8 cellular contexts compared by ENCODE assay signal in the genomic region with DNA sequence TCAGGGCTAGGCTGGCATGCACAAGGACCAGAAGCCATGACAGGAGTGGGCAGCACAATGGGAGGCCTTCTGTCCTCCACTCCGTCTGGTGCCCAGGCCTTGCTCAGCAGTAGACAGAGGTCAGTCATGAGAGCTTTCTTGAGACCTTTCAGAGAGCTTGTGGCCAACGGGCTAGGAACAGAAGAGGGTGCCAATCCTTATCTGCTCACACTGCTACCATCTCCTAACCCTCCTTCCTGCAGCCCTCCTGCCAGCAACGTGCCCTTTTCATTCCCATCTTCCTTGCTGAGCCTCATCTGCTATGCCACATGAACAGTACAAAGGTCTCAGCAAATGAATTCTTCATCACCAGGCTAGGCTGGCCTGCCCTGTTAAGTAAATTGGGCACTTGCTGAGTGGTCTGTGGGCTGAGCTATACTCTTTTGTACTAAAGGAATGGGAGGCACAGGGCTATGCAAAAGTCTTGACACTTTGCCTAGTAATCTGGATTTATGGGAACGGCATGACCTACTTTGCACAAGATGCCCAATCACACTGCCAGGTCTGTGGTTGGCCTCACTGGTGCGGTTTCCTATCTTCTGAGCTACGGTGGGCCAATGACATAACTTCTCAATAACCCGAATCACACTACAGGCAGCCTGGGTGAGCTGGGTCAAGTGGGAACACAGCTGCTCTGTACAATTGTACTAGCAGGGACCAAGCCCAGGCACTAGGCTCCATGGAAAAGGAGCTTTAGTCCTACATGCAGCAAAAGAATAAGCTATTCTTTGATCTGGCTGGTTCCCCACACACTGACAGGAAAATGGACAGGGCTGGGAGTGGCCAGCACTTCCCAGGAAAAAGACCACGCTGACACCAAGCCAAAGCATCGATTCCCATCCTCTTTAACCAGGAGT. TPM values are rescaled to one million over a fixed set of nuclear protein-coding genes. Genes with fewer than 3 reads are reported as not detected.
A peak's percentile ranks its signal among the peaks of the same experiment; 100 is the strongest.
DNase-seq lines count a peak whose midpoint lies in the region; ATAC-seq, FAIRE-seq and TF ChIP-seq lines count a peak whose summit lies in the region.

No MANE protein-coding gene starts in this region.

- H3K4me1 ChIP-seq in CD8-positive, alpha-beta memory T cell (ENCODE audit: insufficient read depth, low read length): peaks cover 64% of the 10 kb centered on the region
- H3K4me1 ChIP-seq in SJSA1 (replicated peaks) (peaks cover 36% of the 10 kb centered on the region), neuronal stem cell (ENCODE audit: control insufficient read depth in 2 of 2, insufficient read depth in 1 of 2, low read depth in 1 of 2, low read length in 2 of 2) (peaks cover 4 to 19% of the 10 kb centered on the region in 2 donors), SK-N-SH (ENCODE audit: control insufficient read depth in 1 of 2, insufficient read depth in 2 of 2, low read depth in 1 of 2, low read length in 1 of 2) (peaks cover 22 to 28% of the 10 kb centered on the region in 2 experiments; a peak in 3 of 4 replicates)

- no peaks in the 10 kb centered on the region for H3K36me3 ChIP-seq in CD8-positive, alpha-beta memory T cell (ENCODE audit: insufficient read depth, low read length)
- no peaks in the 10 kb centered on the region for H3K36me3 ChIP-seq in SJSA1
- no peaks in the 10 kb centered on the region for H3K36me3 ChIP-seq in neuronal stem cell (replicated peaks in 1 of 2; ENCODE audit: control insufficient read depth in 2 of 2, insufficient read depth in 2 of 2, low read length in 2 of 2)
- H3K36me3 ChIP-seq in SK-N-SH (replicated peaks in 1 of 2; ENCODE audit: control insufficient read depth in 1 of 2, insufficient read depth in 2 of 2, low read length in 1 of 2): no peaks in the 10 kb centered on the region

- no peaks in the 10 kb centered on the region for H4K20me1 ChIP-seq in SK-N-SH (ENCODE audit: insufficient read depth)

- no peaks in the 10 kb centered on the region for H3K9me3 Mint-ChIP-seq in CD8-positive, alpha-beta memory T cell
- no peaks in the 10 kb centered on the region for H3K9me3 Mint-ChIP-seq in effector memory CD8-positive, alpha-beta T cell

- POLR2A ChIA-PET in CD8-positive, alpha-beta memory T cell (lab: Charles Lee): interaction anchor here (1.1 to 2.8 kb wide), 2 partner anchors 47 to 50 kb away, joined by 3 to 16 read pairs; a partner anchor contains a TSS
- POLR2A ChIA-PET in SK-N-SH (lab: Yijun Ruan, JAX): interaction anchor here (1.5 kb wide), 1 partner anchor 59 kb away, joined by 4 read pairs; no protein-coding TSS in a partner anchor

- peaks cover 72% of the 10 kb centered on the region for H3K79me2 ChIP-seq in SK-N-SH (ENCODE audit: insufficient read depth)

- no peak overlapping the region for H4K8ac ChIP-seq in neuronal stem cell (ENCODE audit: low read depth, low read length)

- peaks cover 76 to 88% (median 87%) of the 10 kb centered on the region in 3 donors for H3K4me1 Mint-ChIP-seq in CD8-positive, alpha-beta memory T cell
- H3K4me1 Mint-ChIP-seq in effector memory CD8-positive, alpha-beta T cell (ENCODE audit: low read depth in 2 of 2): peaks cover 60 to 71% of the 10 kb centered on the region in 2 donors

- peaks cover 0 to 7% (median 0%) of the 10 kb centered on the region in 3 donors for H3K36me3 Mint-ChIP-seq in CD8-positive, alpha-beta memory T cell
- peaks cover 49% of the 10 kb centered on the region for H3K36me3 Mint-ChIP-seq in effector memory CD8-positive, alpha-beta T cell (ENCODE audit: insufficient read depth)

- H3K4me3 ChIP-seq in CD8-positive, alpha-beta memory T cell (ENCODE audit: low read length): no peak overlapping the region
- H3K4me3 ChIP-seq in SJSA1: no peak overlapping the region
- H3K4me3 ChIP-seq in neuronal stem cell (ENCODE audit: low read length in 2 of 2): no peak overlapping the region
- no peak overlapping the region for H3K4me3 ChIP-seq in SK-N-SH (ENCODE audit: low read depth in 2 of 2, low read length in 1 of 2)

- no peak overlapping the region for H4K91ac ChIP-seq in neuronal stem cell (ENCODE audit: low read depth, low read length, poor library complexity)

- ATAC-seq in effector memory CD8-positive, alpha-beta T cell (replicated peaks): peak; percentile 81
- ATAC-seq in HG02870 (IDR thresholded peaks at IDR 0.05; ENCODE audit: unreplicated experiment): no peak

- H3K9me2 ChIP-seq in SK-N-SH: no peaks in the 10 kb centered on the region

- CTCF ChIA-PET in CD8-positive, alpha-beta memory T cell (lab: Charles Lee): interaction anchor here (1.1 to 3.7 kb wide), 6 partner anchors 10 to 62 kb away, joined by 3 to 14 read pairs (median 5); a partner anchor contains a TSS
- CTCF ChIA-PET in SK-N-SH (lab: Yijun Ruan, JAX): no interaction called here

- TF ChIP-seq CTCF in SK-N-SH (IDR thresholded peaks at IDR 0.05): no peak

- FAIRE-seq in GM12892 (lab: Jason Lieb, UNC): no peak

- peak overlapping the region; percentile 4 for H2BK5ac ChIP-seq in neuronal stem cell (ENCODE audit: low read length)

- H3F3A ChIP-seq in SK-N-SH (replicated peaks; ENCODE audit: insufficient read depth): peaks cover 18% of the 10 kb centered on the region

- H2AFZ ChIP-seq in neuronal stem cell (ENCODE audit: low read length): no peak overlapping the region
- no peak overlapping the region for H2AFZ ChIP-seq in SK-N-SH (ENCODE audit: low read depth)

- DNase-seq in CD8-positive, alpha-beta memory T cell: peak in 4 of 5 donors; percentile 20 to 63 (median 50)
- no peak for DNase-seq in SJSA1 (ENCODE audit: low read depth in 1 of 2, low spot score in 2 of 2)
- peak; percentile 36 to 49 (median 46) for DNase-seq in effector memory CD8-positive, alpha-beta T cell
- DNase-seq in neuronal stem cell (ENCODE audit: low spot score): no peak
- DNase-seq in GM12892 (ENCODE audit: insufficient read length): no peak
- no peak for DNase-seq in NCI-H128 (lab: John Stamatoyannopoulos, UW; ENCODE audit: unreplicated experiment)
- no peak for DNase-seq in SK-N-SH

- peak overlapping the region; percentile 3 to 83 (median 65) for H3K4me3 Mint-ChIP-seq in CD8-positive, alpha-beta memory T cell
- peak overlapping the region; percentile 68 to 75 for H3K4me3 Mint-ChIP-seq in effector memory CD8-positive, alpha-beta T cell

- H2BK12ac ChIP-seq in neuronal stem cell (ENCODE audit: low read length): no peak overlapping the region

- H2AK5ac ChIP-seq in neuronal stem cell (ENCODE audit: low read depth, low read length): no peak overlapping the region

- H3K14ac ChIP-seq in neuronal stem cell (ENCODE audit: low read length): no peak overlapping the region

- peak overlapping the region; percentile 8 for H3K18ac ChIP-seq in neuronal stem cell (ENCODE audit: low read length)

- H3K27ac ChIP-seq in CD8-positive, alpha-beta memory T cell (ENCODE audit: low read depth, low read length): peak overlapping the region; percentile 5
- H3K27ac ChIP-seq in SJSA1 (peak overlapping the region; percentile 95), neuronal stem cell (replicated peaks; ENCODE audit: low read length) (no peak overlapping the region), SK-N-SH (ENCODE audit: low read depth in 2 of 2, low read length in 1 of 2) (peak overlapping the region in 1 of 2 experiments; percentile 85; a peak in 3 of 4 replicates)

- TF ChIP-seq RAD21 in SK-N-SH (IDR thresholded peaks at IDR 0.05; ENCODE audit: low read length): no peak

- no peak for TF ChIP-seq EP300 in SK-N-SH (IDR thresholded peaks at IDR 0.05; ENCODE audit: borderline replicate concordance in 1 of 2, low read depth in 1 of 2, low read length in 1 of 2)

- no peaks in the 10 kb centered on the region for H3K27me3 ChIP-seq in CD8-positive, alpha-beta memory T cell (ENCODE audit: insufficient read depth, low read length, poor library complexity, severe bottlenecking)
- no peaks in the 10 kb centered on the region for H3K27me3 ChIP-seq in SJSA1 (replicated peaks)
- H3K27me3 ChIP-seq in neuronal stem cell (ENCODE audit: control insufficient read depth in 3 of 3, insufficient read depth in 3 of 3, low read depth in 1 of 3, low read length in 3 of 3): no peaks in the 10 kb centered on the region
- no peaks in the 10 kb centered on the region for H3K27me3 ChIP-seq in SK-N-SH (ENCODE audit: insufficient read depth)

- WGBS in neuronal stem cell (ENCODE audit: extremely low coverage in 2 of 2, insufficient read length in 2 of 2, insufficient replicate concordance in 1 of 2), 2 donors: no CpG with 5 or more reads among the region's 9 CpGs
- 88% methylated on average over 5 of the region's 9 CpGs for WGBS in SK-N-SH (ENCODE audit: low lambda C conversion rate)

- H3K9ac ChIP-seq in neuronal stem cell (ENCODE audit: low read depth, low read length, poor library complexity) (no peak overlapping the region), SK-N-SH (no peak overlapping the region)

- no peak for TF ChIP-seq POLR2A in GM12892 (IDR thresholded peaks at IDR 0.05; ENCODE audit: low read depth, low read length)

- no peaks in the 10 kb centered on the region for H3K9me3 ChIP-seq in CD8-positive, alpha-beta memory T cell (ENCODE audit: low read length)
- no peaks in the 10 kb centered on the region for H3K9me3 ChIP-seq in SJSA1 (replicated peaks)
- H3K9me3 ChIP-seq in neuronal stem cell (replicated peaks in 1 of 2; ENCODE audit: control insufficient read depth in 2 of 2, insufficient read depth in 1 of 2, low read depth in 1 of 2, low read length in 2 of 2): peaks cover 0 to 7% of the 10 kb centered on the region in 2 donors
- H3K9me3 ChIP-seq in SK-N-SH: no peaks in the 10 kb centered on the region

- H3K4me2 ChIP-seq in neuronal stem cell (ENCODE audit: insufficient read depth, low read length, poor library complexity, severe bottlenecking): no peak overlapping the region
- H3K4me2 ChIP-seq in SK-N-SH: no peak overlapping the region

- H3K79me1 ChIP-seq in neuronal stem cell (ENCODE audit: low read depth, low read length): peaks cover 10% of the 10 kb centered on the region

- no peak overlapping the region for H3K4ac ChIP-seq in neuronal stem cell (ENCODE audit: low read length)

- H3K23ac ChIP-seq in neuronal stem cell (ENCODE audit: low read depth, low read length, poor library complexity): no peak overlapping the region

- no peak overlapping the region for H2BK15ac ChIP-seq in neuronal stem cell (ENCODE audit: low read length)

- H3K27ac Mint-ChIP-seq in CD8-positive, alpha-beta memory T cell: peak overlapping the region; percentile 77 to 96 (median 92)
- H3K27ac Mint-ChIP-seq in effector memory CD8-positive, alpha-beta T cell: peak overlapping the region; percentile 84 to 95

- no peaks in the 10 kb centered on the region for H3K27me3 Mint-ChIP-seq in CD8-positive, alpha-beta memory T cell
- H3K27me3 Mint-ChIP-seq in effector memory CD8-positive, alpha-beta T cell: no peaks in the 10 kb centered on the region

- no peak overlapping the region for H2BK120ac ChIP-seq in neuronal stem cell (ENCODE audit: low read depth, low read length)

TF ChIP-seq in SK-N-SH, 30 proteins besides CTCF, POLR2A, EP300 and RAD21 (continues in another document):
- no peak for TF ChIP-seq SMC3 (IDR thresholded peaks at IDR 0.05; ENCODE audit: low read depth, low read length)

RNA-seq across cellular contexts. Expression of a gene that starts 47.8 kb away (rescaled TPM):
- 100 to 1,000 TPM; 117 to 124 TPM for total RNA-seq in CD8-positive, alpha-beta memory T cell
- 96.9 TPM for polyA plus RNA-seq in CD8-positive, alpha-beta memory T cell
- 78.5 and 112 TPM in 2 replicates for total RNA-seq in SJSA1 (2014; rRNA removed; shearing (Covaris generic))
- polyA plus RNA-seq in neuronal stem cell (2013, experiment 1 of 2): 165 TPM
- 163 TPM for polyA plus RNA-seq in neuronal stem cell (2013, experiment 2 of 2)
- 89.3 TPM for polyA plus RNA-seq in GM12892 (2012; ENCODE audit: missing spikeins)
- polyA plus RNA-seq in SK-N-SH (2012; rRNA removed): 31.9 and 46.4 TPM in 2 replicates
- polyA plus RNA-seq in SK-N-SH (2012; cell fraction: cytosol; rRNA removed): 35.2 and 38.0 TPM in 2 replicates
- polyA plus RNA-seq in SK-N-SH (2012; cell fraction: nucleus; rRNA removed): 21.5 and 37.4 TPM in 2 replicates

Comparison
In these comparisons a context has a peak if more than half of its experiments do, and no peak if none do; other contexts are left out.
1. DNase-seq: peak in CD8-positive, alpha-beta memory T cell (4 of 5) and effector memory CD8-positive, alpha-beta T cell (3 of 3); none in SJSA1 (0 of 2), neuronal stem cell (single experiment), GM12892 (single experiment), NCI-H128 (single experiment) and SK-N-SH (single experiment).